Comparison of ENCODE assay signal across 1 cellular context in genomic region chr4:107997794-107998193, GRCh38.
TF ChIP-seq lines count a peak whose summit lies in the region.

No MANE protein-coding gene starts in this region.

TF ChIP-seq in K562, 482 proteins besides CTCF, POLR2A, EP300 and RAD21 (continued from another document):
- TF ChIP-seq ZNF174 (CRISPR knock-in tag; IDR thresholded peaks at IDR 0.05): no peak
- no peak for TF ChIP-seq PTBP1 (IDR thresholded peaks at IDR 0.05; ENCODE audit: low read depth, low read length)
- no peak for TF ChIP-seq ATF2 (CRISPR knock-in tag; IDR thresholded peaks at IDR 0.05)
- no peak for TF ChIP-seq ZFPM2 (CRISPR knock-in tag; IDR thresholded peaks at IDR 0.05)
- TF ChIP-seq ZNF165 (CRISPR knock-in tag; IDR thresholded peaks at IDR 0.05; ENCODE audit: borderline replicate concordance): no peak
- TF ChIP-seq ZBTB5 (IDR thresholded peaks at IDR 0.05): no peak
- TF ChIP-seq HDGF (IDR thresholded peaks at IDR 0.05): no peak
- no peak for TF ChIP-seq ATF4 (CRISPR knock-in tag; IDR thresholded peaks at IDR 0.05)
- TF ChIP-seq KHSRP (IDR thresholded peaks at IDR 0.05): no peak
- TF ChIP-seq AFF1 (IDR thresholded peaks at IDR 0.05; ENCODE audit: low read depth in 1 of 2, partially characterized antibody in 2 of 2): no peak
- TF ChIP-seq ETV5 (CRISPR knock-in tag; IDR thresholded peaks at IDR 0.05; ENCODE audit: low read depth): no peak
- no peak for TF ChIP-seq CREBBP (IDR thresholded peaks at IDR 0.05; ENCODE audit: low read depth, low read length)
- TF ChIP-seq ZNF316 (IDR thresholded peaks at IDR 0.05): no peak
- TF ChIP-seq TEAD4 (IDR thresholded peaks at IDR 0.05; ENCODE audit: low read length): no peak
- TF ChIP-seq TEAD4 (CRISPR knock-in tag; IDR thresholded peaks at IDR 0.05; ENCODE audit: borderline replicate concordance): no peak
- no peak for TF ChIP-seq ZNF23 (CRISPR knock-in tag; IDR thresholded peaks at IDR 0.05)
- TF ChIP-seq REST (CRISPR knock-in tag; IDR thresholded peaks at IDR 0.05; ENCODE audit: low read depth): no peak
- TF ChIP-seq HMG20B (CRISPR knock-in tag; IDR thresholded peaks at IDR 0.05): no peak
